ENCODE assay signal across 20 cellular contexts in genomic region chr11:12683857-12684256, GRCh38. TPM values are rescaled to one million over a fixed set of nuclear protein-coding genes. Genes with fewer than 3 reads are reported as not detected.
DNase-seq lines count a peak whose midpoint lies in the region; ATAC-seq, FAIRE-seq and TF ChIP-seq lines count a peak whose summit lies in the region.
"Had no signal": no experiment of that assay in that cellular context is flagged by ENCODE, and none has a peak within 500 bp of the region (broad histone marks: within the 10 kb centered on the region; RNA-seq: fewer than 3 reads in every experiment).

No MANE protein-coding gene starts in this region.

- H3K4me1 ChIP-seq in breast epithelium, result peaks cover 0 to 14% of the 10 kb centered on the region in 2 donors
- peaks cover 70% of the 10 kb centered on the region for H3K4me1 ChIP-seq in astrocyte (ENCODE audit: insufficient read depth, low read length)
- H3K4me1 ChIP-seq in mesodermal cell (ENCODE audit: control insufficient read depth, insufficient read depth, low read length, poor library complexity, severe bottlenecking), result peaks cover 94% of the 10 kb centered on the region
- H3K4me1 ChIP-seq in CD8-positive, alpha-beta T cell (ENCODE audit: insufficient read depth, low read length), result peaks cover 4% of the 10 kb centered on the region

- H3K27me3 ChIP-seq in breast epithelium (no peaks in the 10 kb centered on the region), astrocyte (ENCODE audit: insufficient read depth, low read length) (no peaks in the 10 kb centered on the region)
- peaks cover 17% of the 10 kb centered on the region for H3K27me3 ChIP-seq in CD8-positive, alpha-beta T cell (ENCODE audit: insufficient read depth, low read length)
- H3K27me3 ChIP-seq: tibial artery had no signal

- H3K4me3 ChIP-seq in breast epithelium (no peak overlapping the region), astrocyte (ENCODE audit: insufficient read depth, low read depth, low read length) (no peak overlapping the region), mesodermal cell (ENCODE audit: extremely low read depth, insufficient read depth, low read length, poor library complexity, severe bottlenecking) (no peak overlapping the region)
- no peak overlapping the region for H3K4me3 ChIP-seq in CD8-positive, alpha-beta T cell (ENCODE audit: low read depth, low read length)
- H3K4me3 ChIP-seq: tibial artery had no signal

- H3K36me3 ChIP-seq in breast epithelium (no peaks in the 10 kb centered on the region), astrocyte (ENCODE audit: insufficient read depth, low read length) (peaks cover 2% of the 10 kb centered on the region), mesodermal cell (ENCODE audit: control insufficient read depth, insufficient read depth, low read length) (peaks cover 48% of the 10 kb centered on the region)
- no peaks in the 10 kb centered on the region for H3K36me3 ChIP-seq in CD8-positive, alpha-beta T cell (ENCODE audit: insufficient read depth, low read length)
- H3K36me3 ChIP-seq: tibial artery had no signal

- H2AFZ ChIP-seq in astrocyte (ENCODE audit: low read depth, low read length), result no peak overlapping the region

- peak; percentile 49 for DNase-seq in MCF 10A (ENCODE audit: unreplicated experiment)
- no peak for DNase-seq in breast epithelium (ENCODE audit: low spot score in 2 of 2)
- DNase-seq in astrocyte (ENCODE audit: low read depth), result peak; percentile 68
- no peak for DNase-seq in NK-92 (lab: John Stamatoyannopoulos, UW; ENCODE audit: unreplicated experiment)
- no peak for DNase-seq in NCI-H774 (lab: John Stamatoyannopoulos, UW)
- DNase-seq in NCI-H2029 (lab: John Stamatoyannopoulos, UW), result no peak
- DNase-seq in CD8-positive, alpha-beta T cell, result no peak
- DNase-seq: activated naive CD4-positive, alpha-beta T cell; CD8-positive, alpha-beta memory T cell; H9; left ventricle myocardium superior; stimulated activated CD4-positive, alpha-beta T cell treated with anti-CD3 and anti-CD28 coated beads, Interleukin-4, amount 100 ng/mL, for 24 hours; T-helper 2 cell; tibial artery had no signal

- H3K9me3 ChIP-seq in breast epithelium, result no peaks in the 10 kb centered on the region
- no peaks in the 10 kb centered on the region for H3K9me3 ChIP-seq in astrocyte (ENCODE audit: insufficient read depth, low read depth, low read length)
- no peaks in the 10 kb centered on the region for H3K9me3 ChIP-seq in mesodermal cell (ENCODE audit: control insufficient read depth, low read length)
- H3K9me3 ChIP-seq in CD8-positive, alpha-beta T cell (ENCODE audit: low read length), result no peaks in the 10 kb centered on the region
- H3K9me3 ChIP-seq: tibial artery had no signal

- ATAC-seq in CD8-positive, alpha-beta T cell, result no peak
- ATAC-seq: left ventricle myocardium superior, Right ventricle myocardium inferior had no signal

- no peaks in the 10 kb centered on the region for H3K27me3 Mint-ChIP-seq in MCF 10A (ENCODE audit: insufficient read depth, unreplicated experiment)
- H3K27me3 Mint-ChIP-seq in astrocyte (ENCODE audit: low read depth, unreplicated experiment), result no peaks in the 10 kb centered on the region
- H3K27me3 Mint-ChIP-seq in CD8-positive, alpha-beta T cell (ENCODE audit: low read depth), result peaks cover 70% of the 10 kb centered on the region

- H3K9ac ChIP-seq in astrocyte (ENCODE audit: low read length), result no peak overlapping the region

- WGBS in mesodermal cell (ENCODE audit: insufficient coverage in 2 of 2), 2 experiments, result 69 to 85% methylated on average over 4 to 5 of the region's 6 CpGs

- POLR2A ChIA-PET in MCF 10A (lab: Yijun Ruan, JAX), result interaction anchor here (0.6 to 2.9 kb wide), 6 partner anchors 10 to 159 kb away, joined by 3 to 42 read pairs (median 4); no protein-coding TSS in a partner anchor
- POLR2A ChIA-PET in CD8-positive, alpha-beta T cell (lab: Charles Lee), result no interaction called here

- H3K4me3 Mint-ChIP-seq in MCF 10A (ENCODE audit: unreplicated experiment) (no peak overlapping the region), astrocyte (ENCODE audit: unreplicated experiment) (no peak overlapping the region)
- no peak overlapping the region for H3K4me3 Mint-ChIP-seq in CD8-positive, alpha-beta T cell
- H3K4me3 Mint-ChIP-seq: CD8-positive, alpha-beta memory T cell; nephron had no signal

- intact Hi-C loops in MCF 10A (cut with micrococcal nuclease), result no loop called here
- intact Hi-C loops in breast epithelium (cut with DNase I; ENCODE audit: low total_unique reads), result no loop called here
- intact Hi-C loops in CD8-positive, alpha-beta T cell (cut with DNase I, micrococcal nuclease), result no loop called here

- H3K27ac ChIP-seq in breast epithelium, result no peak overlapping the region
- no peak overlapping the region for H3K27ac ChIP-seq in astrocyte (ENCODE audit: low read depth, low read length)
- peak overlapping the region; percentile 17 for H3K27ac ChIP-seq in mesodermal cell (ENCODE audit: low read depth, low read length, severe bottlenecking)
- H3K27ac ChIP-seq in CD8-positive, alpha-beta T cell (ENCODE audit: low read depth, low read length), result no peak overlapping the region
- H3K27ac ChIP-seq: tibial artery had no signal

- H3K36me3 Mint-ChIP-seq in MCF 10A (ENCODE audit: insufficient read depth, unreplicated experiment), result peaks cover 59% of the 10 kb centered on the region
- peaks cover 7% of the 10 kb centered on the region for H3K36me3 Mint-ChIP-seq in astrocyte (ENCODE audit: low read depth, unreplicated experiment)
- H3K36me3 Mint-ChIP-seq in CD8-positive, alpha-beta T cell, result no peaks in the 10 kb centered on the region

- H3K4me1 Mint-ChIP-seq in MCF 10A (ENCODE audit: insufficient read depth, unreplicated experiment) (peaks cover 82% of the 10 kb centered on the region), astrocyte (ENCODE audit: low read depth, unreplicated experiment) (peaks cover 87% of the 10 kb centered on the region)
- peaks cover 9% of the 10 kb centered on the region for H3K4me1 Mint-ChIP-seq in CD8-positive, alpha-beta T cell (ENCODE audit: low read depth)

- TF ChIP-seq CTCF in MCF 10A (IDR thresholded peaks at IDR 0.05; ENCODE audit: unreplicated experiment) (no peak), breast epithelium (IDR thresholded peaks at IDR 0.05) (no peak), astrocyte (IDR thresholded peaks at IDR 0.05; ENCODE audit: insufficient read depth, low read depth, low read length) (no peak)
- no peak for TF ChIP-seq CTCF in CD8-positive, alpha-beta T cell (IDR thresholded peaks at IDR 0.05)

- no peak for TF ChIP-seq POLR2A in breast epithelium (IDR thresholded peaks at IDR 0.05)

- no peak overlapping the region for H3K4me2 ChIP-seq in astrocyte (ENCODE audit: low read length)

- H4K20me1 ChIP-seq in astrocyte (ENCODE audit: insufficient read depth, low read length), result peaks cover 81% of the 10 kb centered on the region

- H3K9me3 Mint-ChIP-seq in MCF 10A (ENCODE audit: unreplicated experiment) (no peaks in the 10 kb centered on the region), astrocyte (ENCODE audit: unreplicated experiment) (no peaks in the 10 kb centered on the region)
- H3K9me3 Mint-ChIP-seq in CD8-positive, alpha-beta T cell, result no peaks in the 10 kb centered on the region
- H3K9me3 Mint-ChIP-seq: H9, nephron had no signal

- H3K27ac Mint-ChIP-seq in MCF 10A (ENCODE audit: low read depth, unreplicated experiment) (no peak overlapping the region), astrocyte (ENCODE audit: unreplicated experiment) (no peak overlapping the region)
- no peak overlapping the region for H3K27ac Mint-ChIP-seq in CD8-positive, alpha-beta T cell
- H3K27ac Mint-ChIP-seq: CD8-positive, alpha-beta memory T cell had no signal

- BruUV-seq in MCF 10A (replicated peaks; lab: Mats Ljungman, UMichigan), result no TSS peak

- no peak for FAIRE-seq in astrocyte (lab: Jason Lieb, UNC)
- FAIRE-seq: A204.1, G401.6, HTR-8/SVneo had no signal

- H3K79me2 ChIP-seq in astrocyte (ENCODE audit: insufficient read depth, low read length), result peaks cover 100% of the 10 kb centered on the region

- CTCF ChIA-PET in MCF 10A (lab: Yijun Ruan, JAX), result interaction anchor here (1.1 kb wide), 1 partner anchor 703 kb away, joined by 3 read pairs; no protein-coding TSS in a partner anchor
- CTCF ChIA-PET in CD8-positive, alpha-beta T cell (lab: Charles Lee), result no interaction called here

RNA-seq across cellular contexts. Expression of gene TEAD1, which starts 9.6 kb away (rescaled TPM):
- total RNA-seq in MCF 10A (2022) (91.0 and 123 TPM in 2 replicates), breast epithelium (100 to 1,000 TPM in 1 of 3 donors, 10 to 100 TPM in 2; 67.8 to 110 (median 80.1) TPM), astrocyte (141 and 149 TPM in 2 replicates)
- 136 TPM for polyA plus RNA-seq in mesodermal cell (2013, experiment 1 of 2)
- 133 TPM for polyA plus RNA-seq in mesodermal cell (2013, experiment 2 of 2)
- total RNA-seq in CD8-positive, alpha-beta T cell, result not detected
- polyA plus RNA-seq: CD8-positive, alpha-beta memory T cell had no signal

Comparison
In these comparisons a context has a peak if more than half of its experiments do, and no peak if none do; other contexts are left out.
1. DNase-seq: peak in MCF 10A (single experiment) and astrocyte (single experiment); none in breast epithelium (0 of 2), NK-92 (single experiment), NCI-H774 (single experiment), NCI-H2029 (single experiment) and CD8-positive, alpha-beta T cell (0 of 7).
2. RNA of gene TEAD1, which starts 9.6 kb away (total RNA-seq): 141 to 149 TPM in astrocyte, 91.0 to 123 TPM in MCF 10A and 67.8 to 110 TPM in breast epithelium; not detected in CD8-positive, alpha-beta T cell; every median in the first group is over 10 times any median in the second.